Comparison of ENCODE assay signal across 24 cellular contexts in the genomic region with DNA sequence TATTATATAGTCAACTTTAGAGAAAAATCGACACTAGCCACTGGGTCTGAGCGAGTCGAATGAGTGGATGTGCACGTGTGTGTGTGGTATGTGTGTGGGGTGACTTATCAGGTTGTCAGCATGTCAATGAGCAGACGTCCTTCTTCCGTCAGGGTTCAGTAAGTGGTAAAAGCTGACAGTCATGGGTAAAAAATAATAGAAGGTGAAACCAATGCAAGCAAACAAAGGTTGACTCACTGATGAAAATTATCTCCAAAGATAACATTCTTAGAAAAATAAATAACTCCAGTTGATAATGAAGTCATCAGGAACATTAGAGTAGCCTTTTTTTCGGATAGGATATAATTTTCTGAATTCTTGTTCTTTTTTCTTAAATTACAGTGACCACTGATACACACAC.
DNase-seq lines count a peak whose midpoint lies in the region; ATAC-seq, FAIRE-seq and TF ChIP-seq lines count a peak whose summit lies in the region.
"Had no signal": no experiment of that assay in that cellular context is flagged by ENCODE, and none has a peak within 500 bp of the region (broad histone marks: within the 10 kb centered on the region; RNA-seq: fewer than 3 reads in every experiment).

No MANE protein-coding gene starts in this region.

- no peak overlapping the region for H3K4me2 ChIP-seq in HepG2 (ENCODE audit: low read depth, low read length)
- H3K4me2 ChIP-seq in MM.1S (ENCODE audit: low read depth, low read length), result no peak overlapping the region
- H3K4me2 ChIP-seq: A549, GM23338 had no signal

- ATAC-seq in HepG2 (no peak), HG03045 (IDR thresholded peaks at IDR 0.05; ENCODE audit: unreplicated experiment) (no peak)
- ATAC-seq: A549, GM23338 had no signal

- no peak overlapping the region for H3K27ac ChIP-seq in HepG2 (ENCODE audit: extremely low read length, insufficient read depth, low read length)
- no peak overlapping the region for H3K27ac ChIP-seq in MM.1S (ENCODE audit: low read length)
- H3K27ac ChIP-seq: A549, RWPE1, SJSA1 had no signal

- H3K4me3 ChIP-seq in choroid plexus epithelial cell (ENCODE audit: low read depth, low read length) (no peak overlapping the region), HepG2 (replicated peaks in 1 of 3; ENCODE audit: insufficient read depth in 1 of 3, low read depth in 2 of 3, low read length in 3 of 3) (no peak overlapping the region), MM.1S (ENCODE audit: low read length) (no peak overlapping the region)
- H3K4me3 ChIP-seq: A549, GM23338, SJSA1 had no signal

- H3K9ac ChIP-seq in HepG2 (ENCODE audit: insufficient read depth, low read depth, low read length), result no peak overlapping the region
- H3K9ac ChIP-seq in MM.1S (ENCODE audit: low read length), result no peak overlapping the region

- H3K9me3 ChIP-seq in HepG2 (ENCODE audit: low read length) (no peaks in the 10 kb centered on the region), MM.1S (replicated peaks; ENCODE audit: insufficient read depth, low read length) (no peaks in the 10 kb centered on the region)
- H3K9me3 ChIP-seq: A549, Caco-2, SJSA1 had no signal

- FAIRE-seq in HepG2 (lab: Jason Lieb, UNC), result no peak
- FAIRE-seq: A549, GM12892, GM19239 had no signal

- H4K20me1 ChIP-seq in HepG2 (ENCODE audit: insufficient read depth, low read length), result no peaks in the 10 kb centered on the region
- no peaks in the 10 kb centered on the region for H4K20me1 ChIP-seq in MM.1S (ENCODE audit: insufficient read depth, low read length)

- no peak for TF ChIP-seq RAD21 in HepG2 (CRISPR knock-in tag; IDR thresholded peaks at IDR 0.05)

- CTCF ChIA-PET in HepG2 (lab: Yijun Ruan, JAX; ENCODE audit: low intra/inter-chr PET ratio, low total read pairs), result no interaction called here

- DNase-seq in Daoy (ENCODE audit: low read depth), result peak; percentile 87
- DNase-seq in NCI-H226, result peak; percentile 42
- peak; percentile 45 for DNase-seq in choroid plexus epithelial cell (ENCODE audit: low read depth)
- peak; percentile 60 for DNase-seq in HepG2 (ENCODE audit: low spot score)
- no peak for DNase-seq in MM.1S
- DNase-seq in stimulated activated CD4-positive, alpha-beta T cell treated with anti-CD3 and anti-CD28 coated beads, Interleukin-12 subunit alpha, Interleukin-12 subunit beta, amount 100 ng/mL, for 4 hours, result no peak
- DNase-seq in H4 (ENCODE audit: low spot score), result no peak
- DNase-seq: Caco-2, DMS79, GDM1, HFFc6, Karpas-422, MV-4-11, NCI-H1436 treated with DMSO at 0.1 percent for 48 hours, NCI-H2227 treated with DMSO at 0.1 percent for 48 hours, NCI-H526 treated with DMSO at 0.1 percent for 48 hours, OCI-M1 had no signal

- no peaks in the 10 kb centered on the region for H3F3A ChIP-seq in MM.1S (ENCODE audit: insufficient read depth, low read length)

- in situ Hi-C loops in HepG2 (cut with HindIII; ENCODE audit: extremely low pct_ligation_motif_present, low pct_unique_long_range_greater_than_20kb), result no loop called here

- BruUV-seq in HepG2 (replicated peaks; lab: Mats Ljungman, UMichigan), result no TSS peak

- intact Hi-C loops in HepG2 (cut with micrococcal nuclease; ENCODE audit: unreplicated experiment), result no loop called here

- H3K9me2 ChIP-seq in MM.1S (replicated peaks; ENCODE audit: insufficient read depth, low read length), result no peaks in the 10 kb centered on the region

- TF ChIP-seq CTCF in choroid plexus epithelial cell (conservative IDR thresholded peaks at IDR 0.05; ENCODE audit: low read depth, low read length), result no peak
- no peak for TF ChIP-seq CTCF in HepG2 (CRISPR knock-in tag; IDR thresholded peaks at IDR 0.05)
- no peak for TF ChIP-seq CTCF in MM.1S (IDR thresholded peaks at IDR 0.05; ENCODE audit: low read length)

- H3K36me3 ChIP-seq in HepG2 (replicated peaks in 1 of 2; ENCODE audit: control insufficient read depth in 1 of 2, insufficient read depth in 2 of 2, low read length in 2 of 2) (no peaks in the 10 kb centered on the region), MM.1S (replicated peaks; ENCODE audit: insufficient read depth, low read length) (no peaks in the 10 kb centered on the region)
- H3K36me3 ChIP-seq: SJSA1 had no signal

- H2AFZ ChIP-seq in HepG2 (ENCODE audit: low read length) (no peak overlapping the region), MM.1S (ENCODE audit: low read length) (no peak overlapping the region)
- H2AFZ ChIP-seq: GM23338 had no signal

- TF ChIP-seq POLR2A in HepG2 (IDR thresholded peaks at IDR 0.05; ENCODE audit: insufficient read depth in 1 of 2, low read depth in 2 of 2, low read length in 2 of 2), result no peak

- no peaks in the 10 kb centered on the region for H3K79me2 ChIP-seq in HepG2 (ENCODE audit: insufficient read depth, low read length)
- H3K79me2 ChIP-seq in MM.1S (ENCODE audit: low read length), result no peaks in the 10 kb centered on the region

- POLR2A ChIA-PET in HepG2 (lab: Yijun Ruan, JAX), result interaction anchor here (1.8 kb wide), 1 partner anchor 201 kb away, joined by 5 read pairs; no protein-coding TSS in a partner anchor

- TF ChIP-seq EP300 in HepG2 (IDR thresholded peaks at IDR 0.05; ENCODE audit: low read depth in 2 of 2, low read length in 2 of 2), result no peak
- TF ChIP-seq EP300 in HepG2 (CRISPR knock-in tag; IDR thresholded peaks at IDR 0.05; ENCODE audit: borderline replicate concordance), result no peak

- peaks cover 41% of the 10 kb centered on the region for H3K4me1 ChIP-seq in HepG2 (ENCODE audit: insufficient read depth, low read length)
- H3K4me1 ChIP-seq in MM.1S (ENCODE audit: low read length), result no peaks in the 10 kb centered on the region
- H3K4me1 ChIP-seq: A549 had no signal

- H3K27me3 ChIP-seq in HepG2 (ENCODE audit: control insufficient read depth in 1 of 2, insufficient read depth in 2 of 2, low read length in 2 of 2) (no peaks in the 10 kb centered on the region), MM.1S (replicated peaks; ENCODE audit: insufficient read depth, low read length) (no peaks in the 10 kb centered on the region)
- H3K27me3 ChIP-seq: SJSA1 had no signal

- WGBS in HepG2 (ENCODE audit: low lambda C conversion rate), result 89% methylated on average over 7 of the region's 7 CpGs

TF ChIP-seq in HepG2, 621 proteins besides CTCF, POLR2A, EP300 and RAD21 (continues in another document):
- TF ChIP-seq, protein P1, sequence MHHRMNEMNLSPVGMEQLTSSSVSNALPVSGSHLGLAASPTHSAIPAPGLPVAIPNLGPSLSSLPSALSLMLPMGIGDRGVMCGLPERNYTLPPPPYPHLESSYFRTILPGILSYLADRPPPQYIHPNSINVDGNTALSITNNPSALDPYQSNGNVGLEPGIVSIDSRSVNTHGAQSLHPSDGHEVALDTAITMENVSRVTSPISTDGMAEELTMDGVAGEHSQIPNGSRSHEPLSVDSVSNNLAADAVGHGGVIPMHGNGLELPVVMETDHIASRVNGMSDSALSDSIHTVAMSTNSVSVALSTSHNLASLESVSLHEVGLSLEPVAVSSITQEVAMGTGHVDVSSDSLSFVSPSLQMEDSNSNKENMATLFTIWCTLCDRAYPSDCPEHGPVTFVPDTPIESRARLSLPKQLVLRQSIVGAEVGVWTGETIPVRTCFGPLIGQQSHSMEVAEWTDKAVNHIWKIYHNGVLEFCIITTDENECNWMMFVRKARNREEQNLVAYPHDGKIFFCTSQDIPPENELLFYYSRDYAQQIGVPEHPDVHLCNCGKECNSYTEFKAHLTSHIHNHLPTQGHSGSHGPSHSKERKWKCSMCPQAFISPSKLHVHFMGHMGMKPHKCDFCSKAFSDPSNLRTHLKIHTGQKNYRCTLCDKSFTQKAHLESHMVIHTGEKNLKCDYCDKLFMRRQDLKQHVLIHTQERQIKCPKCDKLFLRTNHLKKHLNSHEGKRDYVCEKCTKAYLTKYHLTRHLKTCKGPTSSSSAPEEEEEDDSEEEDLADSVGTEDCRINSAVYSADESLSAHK (CRISPR knock-in tag; IDR thresholded peaks at IDR 0.05; ENCODE audit: borderline replicate concordance), result no peak
- no peak for TF ChIP-seq ZNF749 (CRISPR knock-in tag; IDR thresholded peaks at IDR 0.05; ENCODE audit: borderline replicate concordance)
- TF ChIP-seq, protein P2, sequence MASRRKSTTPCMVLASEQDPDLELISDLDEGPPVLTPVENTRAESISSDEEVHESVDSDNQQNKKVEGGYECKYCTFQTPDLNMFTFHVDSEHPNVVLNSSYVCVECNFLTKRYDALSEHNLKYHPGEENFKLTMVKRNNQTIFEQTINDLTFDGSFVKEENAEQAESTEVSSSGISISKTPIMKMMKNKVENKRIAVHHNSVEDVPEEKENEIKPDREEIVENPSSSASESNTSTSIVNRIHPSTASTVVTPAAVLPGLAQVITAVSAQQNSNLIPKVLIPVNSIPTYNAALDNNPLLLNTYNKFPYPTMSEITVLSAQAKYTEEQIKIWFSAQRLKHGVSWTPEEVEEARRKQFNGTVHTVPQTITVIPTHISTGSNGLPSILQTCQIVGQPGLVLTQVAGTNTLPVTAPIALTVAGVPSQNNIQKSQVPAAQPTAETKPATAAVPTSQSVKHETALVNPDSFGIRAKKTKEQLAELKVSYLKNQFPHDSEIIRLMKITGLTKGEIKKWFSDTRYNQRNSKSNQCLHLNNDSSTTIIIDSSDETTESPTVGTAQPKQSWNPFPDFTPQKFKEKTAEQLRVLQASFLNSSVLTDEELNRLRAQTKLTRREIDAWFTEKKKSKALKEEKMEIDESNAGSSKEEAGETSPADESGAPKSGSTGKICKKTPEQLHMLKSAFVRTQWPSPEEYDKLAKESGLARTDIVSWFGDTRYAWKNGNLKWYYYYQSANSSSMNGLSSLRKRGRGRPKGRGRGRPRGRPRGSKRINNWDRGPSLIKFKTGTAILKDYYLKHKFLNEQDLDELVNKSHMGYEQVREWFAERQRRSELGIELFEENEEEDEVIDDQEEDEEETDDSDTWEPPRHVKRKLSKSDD (CRISPR knock-in tag; IDR thresholded peaks at IDR 0.05; ENCODE audit: low read depth), result no peak
- TF ChIP-seq, protein P3, sequence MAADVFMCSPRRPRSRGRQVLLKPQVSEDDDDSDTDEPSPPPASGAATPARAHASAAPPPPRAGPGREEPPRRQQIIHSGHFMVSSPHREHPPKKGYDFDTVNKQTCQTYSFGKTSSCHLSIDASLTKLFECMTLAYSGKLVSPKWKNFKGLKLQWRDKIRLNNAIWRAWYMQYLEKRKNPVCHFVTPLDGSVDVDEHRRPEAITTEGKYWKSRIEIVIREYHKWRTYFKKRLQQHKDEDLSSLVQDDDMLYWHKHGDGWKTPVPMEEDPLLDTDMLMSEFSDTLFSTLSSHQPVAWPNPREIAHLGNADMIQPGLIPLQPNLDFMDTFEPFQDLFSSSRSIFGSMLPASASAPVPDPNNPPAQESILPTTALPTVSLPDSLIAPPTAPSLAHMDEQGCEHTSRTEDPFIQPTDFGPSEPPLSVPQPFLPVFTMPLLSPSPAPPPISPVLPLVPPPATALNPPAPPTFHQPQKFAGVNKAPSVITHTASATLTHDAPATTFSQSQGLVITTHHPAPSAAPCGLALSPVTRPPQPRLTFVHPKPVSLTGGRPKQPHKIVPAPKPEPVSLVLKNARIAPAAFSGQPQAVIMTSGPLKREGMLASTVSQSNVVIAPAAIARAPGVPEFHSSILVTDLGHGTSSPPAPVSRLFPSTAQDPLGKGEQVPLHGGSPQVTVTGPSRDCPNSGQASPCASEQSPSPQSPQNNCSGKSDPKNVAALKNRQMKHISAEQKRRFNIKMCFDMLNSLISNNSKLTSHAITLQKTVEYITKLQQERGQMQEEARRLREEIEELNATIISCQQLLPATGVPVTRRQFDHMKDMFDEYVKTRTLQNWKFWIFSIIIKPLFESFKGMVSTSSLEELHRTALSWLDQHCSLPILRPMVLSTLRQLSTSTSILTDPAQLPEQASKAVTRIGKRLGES (CRISPR knock-in tag; IDR thresholded peaks at IDR 0.05; ENCODE audit: borderline replicate concordance), result no peak

Comparison
In these comparisons a context has a peak if more than half of its experiments do, and no peak if none do; other contexts are left out.
1. DNase-seq: peak in Daoy (single experiment), NCI-H226 (single experiment), choroid plexus epithelial cell (single experiment) and HepG2 (single experiment); none in MM.1S (single experiment), stimulated activated CD4-positive, alpha-beta T cell treated with anti-CD3 and anti-CD28 coated beads, Interleukin-12 subunit alpha, Interleukin-12 subunit beta, amount 100 ng/mL, for 4 hours (single experiment) and H4 (single experiment).